In genomic region chr7:10803720-10804119, GRCh38 we compare ENCODE assay signal across 1 cellular context.
TF ChIP-seq lines count a peak whose summit lies in the region.

No MANE protein-coding gene starts in this region.

TF ChIP-seq in SK-N-SH, 30 proteins besides CTCF, POLR2A, EP300 and RAD21 (continued from another document):
- TF ChIP-seq ZBTB33 (IDR thresholded peaks at IDR 0.05; ENCODE audit: borderline replicate concordance, low read depth), result no peak
- TF ChIP-seq GATA2 (CRISPR knock-in tag; IDR thresholded peaks at IDR 0.05), result peak; percentile 89
